Comparison of ENCODE assay signal across 27 cellular contexts in genomic region chr16:11210260-11210659, GRCh38.
"Had no signal": no experiment of that assay in that cellular context is flagged by ENCODE, and none has a peak within 500 bp of the region (broad histone marks: within the 10 kb centered on the region; RNA-seq: fewer than 3 reads in every experiment).

No MANE protein-coding gene starts in this region.

- ATAC-seq: activated CD4-positive, alpha-beta T cell treated with anti-CD3 and anti-CD28 coated beads for 36 hours; activated CD8-positive, alpha-beta memory T cell treated with anti-CD3 and anti-CD28 coated beads, Interleukin-2, amount 10 ng/mL, durations not matched to agents 7 days and 5 days; activated CD8-positive, alpha-beta T cell treated with anti-CD3 and anti-CD28 coated beads, Interleukin-2, amount 10 ng/mL, durations not matched to agents 7 days and 5 days; activated naive CD4-positive, alpha-beta T cell treated with anti-CD3 and anti-CD28 coated beads, Interleukin-2, amount 50 U/mL, for 72 hours; gastroesophageal sphincter had no signal

- H3K36me3 ChIP-seq: brain microvascular endothelial cell, esophagus squamous epithelium, gastroesophageal sphincter had no signal

- H3K4me3 ChIP-seq: coronary artery, esophagus squamous epithelium, gastroesophageal sphincter had no signal

- H3K27me3 Mint-ChIP-seq: activated CD4-positive, alpha-beta memory T cell treated with anti-CD3 and anti-CD28 coated beads for 36 hours; activated CD4-positive, alpha-beta T cell treated with anti-CD3 and anti-CD28 coated beads for 36 hours; activated CD4-positive, alpha-beta T cell treated with anti-CD3 and anti-CD28 coated beads, Interleukin-2, amount 10 ng/mL, durations not matched to agents 24 days and 14 days; activated CD8-positive, alpha-beta memory T cell treated with anti-CD3 and anti-CD28 coated beads, Interleukin-2, amount 10 ng/mL, durations not matched to agents 7 days and 5 days had no signal

- H3K27ac ChIP-seq: brain microvascular endothelial cell, coronary artery, esophagus squamous epithelium, gastroesophageal sphincter had no signal

- H3K27ac Mint-ChIP-seq: activated CD4-positive, alpha-beta memory T cell treated with anti-CD3 and anti-CD28 coated beads for 36 hours; activated CD4-positive, alpha-beta T cell treated with anti-CD3 and anti-CD28 coated beads for 36 hours; activated CD8-positive, alpha-beta memory T cell treated with anti-CD3 and anti-CD28 coated beads, Interleukin-2, amount 10 ng/mL, durations not matched to agents 7 days and 5 days; activated naive CD4-positive, alpha-beta T cell treated with anti-CD3 and anti-CD28 coated beads, Interleukin-2, amount 10 ng/mL, durations not matched to agents 7 days and 5 days; activated naive CD4-positive, alpha-beta T cell treated with anti-CD3 and anti-CD28 coated beads, Interleukin-2, amount 50 U/mL, for 72 hours; activated T-helper 1 cell treated with anti-CD3 and anti-CD28 coated beads, Interleukin-12 subunit alpha, Interleukin-12 subunit beta, Interleukin-2, Interleukin-4 antibody, amounts not matched to agents 30 ng/mL and 10 ng/mL and 1 ng/mL, durations not matched to agents 14 hours and 24 hours and 36 hours; activated T-helper 2 cell treated with anti-CD3 and anti-CD28 coated beads, Interferon-gamma antibody, Interleukin-2, Interleukin-4, amounts not matched to agents 10 μg/mL and 5 μg/mL and 100 μg/mL, durations not matched to agents 14 hours and 24 hours and 36 hours had no signal

- DNase-seq: activated CD4-positive, alpha-beta memory T cell treated with anti-CD3 and anti-CD28 coated beads for 36 hours; activated CD4-positive, alpha-beta T cell treated with anti-CD3 and anti-CD28 coated beads for 36 hours; activated CD4-positive, alpha-beta T cell treated with anti-CD3 and anti-CD28 coated beads, Interleukin-2, amount 10 ng/mL, durations not matched to agents 24 days and 14 days; activated CD4-positive, CD25-positive, alpha-beta regulatory T cell; activated CD4-positive, CD25-positive, alpha-beta regulatory T cell treated with anti-CD3 and anti-CD28 coated beads, Interleukin-2, amount 50 U/mL, for 72 hours; activated CD8-positive, alpha-beta memory T cell treated with anti-CD3 and anti-CD28 coated beads, Interleukin-2, amount 10 ng/mL, durations not matched to agents 7 days and 5 days; activated CD8-positive, alpha-beta memory T cell treated with anti-CD3 and anti-CD28 coated beads, Interleukin-2, amount 50 U/mL, for 4 hours; activated CD8-positive, alpha-beta T cell treated with anti-CD3 and anti-CD28 coated beads, Interleukin-2, amount 10 ng/mL, durations not matched to agents 7 days and 5 days; activated gamma-delta T cell; activated naive CD4-positive, alpha-beta T cell; activated naive CD4-positive, alpha-beta T cell treated with anti-CD3 and anti-CD28 coated beads, Interleukin-2, amount 10 ng/mL, durations not matched to agents 7 days and 5 days; activated T-cell treated with anti-CD3 and anti-CD28 coated beads, Interleukin-2, amount 50 U/mL, for 1 hour; activated T-cell treated with anti-CD3 and anti-CD28 coated beads, Interleukin-2, amount 50 U/mL, for 48 hours; amniotic stem cell; anterior cingulate cortex; brain microvascular endothelial cell; dermis blood vessel endothelial cell; effector CD4-positive, alpha-beta T cell; esophagus squamous epithelium; foreskin melanocyte; T-helper 2 cell had no signal

- H3K27me3 ChIP-seq: brain microvascular endothelial cell had no signal

- H3K9me3 Mint-ChIP-seq: central memory CD8-positive, alpha-beta T cell had no signal

- H3K4me3 Mint-ChIP-seq: activated CD4-positive, alpha-beta memory T cell treated with anti-CD3 and anti-CD28 coated beads for 36 hours; activated CD4-positive, alpha-beta T cell treated with anti-CD3 and anti-CD28 coated beads for 36 hours; activated CD4-positive, alpha-beta T cell treated with anti-CD3 and anti-CD28 coated beads, Interleukin-2, amount 10 ng/mL, durations not matched to agents 24 days and 14 days; activated CD8-positive, alpha-beta memory T cell treated with anti-CD3 and anti-CD28 coated beads, Interleukin-2, amount 10 ng/mL, durations not matched to agents 7 days and 5 days; activated CD8-positive, alpha-beta T cell treated with anti-CD3 and anti-CD28 coated beads, Interleukin-2, amount 10 ng/mL, durations not matched to agents 7 days and 5 days; activated naive CD4-positive, alpha-beta T cell treated with anti-CD3 and anti-CD28 coated beads, Interleukin-2, amount 10 ng/mL, durations not matched to agents 7 days and 5 days; activated T-helper 1 cell treated with anti-CD3 and anti-CD28 coated beads, Interleukin-12 subunit alpha, Interleukin-12 subunit beta, Interleukin-2, Interleukin-4 antibody, amounts not matched to agents 30 ng/mL and 10 ng/mL and 1 ng/mL, durations not matched to agents 14 hours and 24 hours and 36 hours; central memory CD8-positive, alpha-beta T cell had no signal
